In genomic region chr7:77529279-77529678, GRCh38 we compare ENCODE assay signal across 1 cellular context.
A peak's percentile ranks its signal among the peaks of the same experiment; 100 is the strongest.
TF ChIP-seq lines count a peak whose summit lies in the region.

No MANE protein-coding gene starts in this region.

TF ChIP-seq in K562, 482 proteins besides CTCF, POLR2A, EP300 and RAD21 (continued from another document):
- TF ChIP-seq RREB1 (CRISPR knock-in tag; IDR thresholded peaks at IDR 0.05) (no peak), GABPB1 (CRISPR knock-in tag; IDR thresholded peaks at IDR 0.05) (no peak), ADNP (tag; IDR thresholded peaks at IDR 0.05) (no peak), CBFA2T3 (IDR thresholded peaks at IDR 0.05) (0 out of 2 replicates have a peak, but pooled peaks have one; percentile 13), HMBOX1 (IDR thresholded peaks at IDR 0.05) (no peak), CREM (IDR thresholded peaks at IDR 0.05; ENCODE audit: low read depth) (no peak), TCF3 (CRISPR knock-in tag; IDR thresholded peaks at IDR 0.05) (peak; percentile 32; the same call in 1 of the 2 replicates)
TF ChIP-seq in K562: peak in this region for 4.
